In genomic region chr21:29007801-29008200, GRCh38 we compare ENCODE assay signal across 16 cellular contexts.
"Had no signal": no experiment of that assay in that cellular context is flagged by ENCODE, and none has a peak within 500 bp of the region (broad histone marks: within the 10 kb centered on the region; RNA-seq: fewer than 3 reads in every experiment).

No MANE protein-coding gene starts in this region.

- H3K4me3 ChIP-seq: adrenal gland, colonic mucosa, esophagus muscularis mucosa, psoas muscle, spleen had no signal

- H3K36me3 ChIP-seq: colonic mucosa had no signal

- H3K27me3 ChIP-seq: adrenal gland, colonic mucosa, esophagus muscularis mucosa, spleen had no signal

- DNase-seq: activated CD4-positive, alpha-beta T cell treated with anti-CD3 and anti-CD28 coated beads, Interleukin-2, amount 50 U/mL, for 4 hours; activated CD4-positive, CD25-positive, alpha-beta regulatory T cell treated with anti-CD3 and anti-CD28 coated beads, Interleukin-2, amount 50 U/mL, for 72 hours; activated effector memory CD4-positive, alpha-beta T cell treated with anti-CD3 and anti-CD28 coated beads, Interleukin-2, amount 50 U/mL, for 16 hours; activated T-cell treated with anti-CD3 and anti-CD28 coated beads, Interleukin-2, amount 50 U/mL, for 24 hours; adrenal gland; caudate nucleus; colonic mucosa; hypothalamus; kidney glomerular epithelial cell; psoas muscle; spleen; T-helper 1 cell; T1000 had no signal

- H3K4me1 ChIP-seq: colonic mucosa had no signal

- ATAC-seq: natural killer cell treated with Interleukin-12 subunit alpha and Interleukin-12 subunit beta and Interleukin-15 and Interleukin-18, amount 100 ng/mL, for 72 hours; psoas muscle; sciatic nerve had no signal

- H3K27ac ChIP-seq: adrenal gland, colonic mucosa, esophagus muscularis mucosa, psoas muscle, spleen had no signal

- H3K9me3 ChIP-seq: adrenal gland, colonic mucosa, esophagus muscularis mucosa, psoas muscle, spleen had no signal
